ENCODE assay signal across 8 cellular contexts in genomic region chr22:41301085-41302015, GRCh38. TPM values are rescaled to one million over a fixed set of nuclear protein-coding genes. Genes with fewer than 3 reads are reported as not detected.
DNase-seq lines count a peak whose midpoint lies in the region; ATAC-seq and TF ChIP-seq lines count a peak whose summit lies in the region.

A gene with protein sequence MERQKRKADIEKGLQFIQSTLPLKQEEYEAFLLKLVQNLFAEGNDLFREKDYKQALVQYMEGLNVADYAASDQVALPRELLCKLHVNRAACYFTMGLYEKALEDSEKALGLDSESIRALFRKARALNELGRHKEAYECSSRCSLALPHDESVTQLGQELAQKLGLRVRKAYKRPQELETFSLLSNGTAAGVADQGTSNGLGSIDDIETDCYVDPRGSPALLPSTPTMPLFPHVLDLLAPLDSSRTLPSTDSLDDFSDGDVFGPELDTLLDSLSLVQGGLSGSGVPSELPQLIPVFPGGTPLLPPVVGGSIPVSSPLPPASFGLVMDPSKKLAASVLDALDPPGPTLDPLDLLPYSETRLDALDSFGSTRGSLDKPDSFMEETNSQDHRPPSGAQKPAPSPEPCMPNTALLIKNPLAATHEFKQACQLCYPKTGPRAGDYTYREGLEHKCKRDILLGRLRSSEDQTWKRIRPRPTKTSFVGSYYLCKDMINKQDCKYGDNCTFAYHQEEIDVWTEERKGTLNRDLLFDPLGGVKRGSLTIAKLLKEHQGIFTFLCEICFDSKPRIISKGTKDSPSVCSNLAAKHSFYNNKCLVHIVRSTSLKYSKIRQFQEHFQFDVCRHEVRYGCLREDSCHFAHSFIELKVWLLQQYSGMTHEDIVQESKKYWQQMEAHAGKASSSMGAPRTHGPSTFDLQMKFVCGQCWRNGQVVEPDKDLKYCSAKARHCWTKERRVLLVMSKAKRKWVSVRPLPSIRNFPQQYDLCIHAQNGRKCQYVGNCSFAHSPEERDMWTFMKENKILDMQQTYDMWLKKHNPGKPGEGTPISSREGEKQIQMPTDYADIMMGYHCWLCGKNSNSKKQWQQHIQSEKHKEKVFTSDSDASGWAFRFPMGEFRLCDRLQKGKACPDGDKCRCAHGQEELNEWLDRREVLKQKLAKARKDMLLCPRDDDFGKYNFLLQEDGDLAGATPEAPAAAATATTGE (plus strand): TSS chr22:41301525. CDS start chr22:41320661, 19,136 bp downstream.

- no peaks in the 10 kb centered on the region for H3K9me3 ChIP-seq in liver (ENCODE audit: control insufficient read depth in 4 of 4, low read length in 3 of 4)

- H3K4me3 ChIP-seq in BJ (ENCODE audit: low read depth, low read length) (peak within 1 kb of the TSS; percentile 63), liver (ENCODE audit: low read depth in 1 of 3, low read length in 3 of 3) (peak within 1 kb of the TSS; percentile 80 to 96 (median 81))

- POLR2A ChIA-PET in BJ (lab: Charles Lee), result no interaction called here

- no peaks in the 10 kb centered on the region for H3K27me3 ChIP-seq in BJ (ENCODE audit: control insufficient read depth, insufficient read depth, low read length)
- H3K27me3 ChIP-seq in liver (ENCODE audit: control insufficient read depth in 4 of 4, insufficient read depth in 4 of 4, low read length in 3 of 4), result no peaks in the 10 kb centered on the region

- peak; percentile 88 for TF ChIP-seq POLR2A in GM19193 (IDR thresholded peaks at IDR 0.05; ENCODE audit: extremely low read depth, insufficient read depth, insufficient read length)

- DNase-seq in BJ (ENCODE audit: low read depth), result no peak
- DNase-seq in NCI-H524 treated with DMSO at 0.1 percent for 48 hours (lab: John Stamatoyannopoulos, UW), result peak; percentile 21
- peak; percentile 71 to 76 for DNase-seq in activated CD4-positive, alpha-beta T cell treated with anti-CD3 and anti-CD28 coated beads, Interleukin-2, amount 50 U/mL, for 24 hours (ENCODE audit: low read depth in 1 of 2, low spot score in 1 of 2)
- peak; percentile 86 for DNase-seq in dermis blood vessel endothelial cell
- DNase-seq in stimulated activated CD4-positive, alpha-beta T cell treated with anti-CD3 and anti-CD28 coated beads, Interleukin-4, amount 100 ng/mL, for 24 hours, result peak; percentile 84

- under 1% methylated on average over 74 of the region's 74 CpGs for WGBS in liver

- TF ChIP-seq CTCF in BJ (IDR thresholded peaks at IDR 0.05; ENCODE audit: insufficient read depth, low read depth, low read length) (peak; percentile 68), liver (IDR thresholded peaks at IDR 0.05; ENCODE audit: low read depth, low read length, missing input control) (peak; percentile 46)

- peak within 1 kb of the TSS; percentile 95 to 98 for H3K27ac ChIP-seq in liver (ENCODE audit: low read depth in 1 of 2, low read length in 2 of 2)

- peak; percentile 63 to 71 for TF ChIP-seq RAD21 in liver (IDR thresholded peaks at IDR 0.05)

- H3K9ac ChIP-seq in liver (ENCODE audit: low read depth in 1 of 2, low read length in 2 of 2), result peak within 1 kb of the TSS; percentile 80 to 97

- CTCF ChIA-PET in BJ (lab: Yijun Ruan, JAX), result interaction anchor here (0.7 to 1.1 kb wide), 4 partner anchors 10 to 76 kb away, joined by 3 to 4 read pairs (median 3); partner anchors contain the start of gene RANGAP1

- H3K36me3 ChIP-seq in BJ (ENCODE audit: control insufficient read depth, insufficient read depth, low read length) (no peaks in the 10 kb centered on the region), liver (ENCODE audit: control insufficient read depth in 4 of 4, insufficient read depth in 3 of 4, low read depth in 1 of 4, low read length in 3 of 4) (no peaks in the 10 kb centered on the region)

- peaks cover 2 to 24% (median 18%) of the 10 kb centered on the region in 4 donors for H3K4me1 ChIP-seq in liver (ENCODE audit: control insufficient read depth in 4 of 4, insufficient read depth in 4 of 4, low read length in 3 of 4)

- ATAC-seq in HG03432 (IDR thresholded peaks at IDR 0.05; ENCODE audit: unreplicated experiment), result peak; percentile 91

TF ChIP-seq in liver, 16 proteins besides CTCF, POLR2A, EP300 and RAD21:
- TF ChIP-seq GABPA (IDR thresholded peaks at IDR 0.05 in 1 of 2, conservative IDR thresholded peaks at IDR 0.05 in 1 of 2) (no peak), HNF4G (IDR thresholded peaks at IDR 0.05) (no peak), ZBTB33 (IDR thresholded peaks at IDR 0.05) (no peak), FOXA2 (IDR thresholded peaks at IDR 0.05) (no peak), TAF1 (conservative IDR thresholded peaks at IDR 0.05) (peak; percentile 28), JUND (IDR thresholded peaks at IDR 0.05) (no peak), RXRA (IDR thresholded peaks at IDR 0.05) (no peak), EGR1 (IDR thresholded peaks at IDR 0.05; ENCODE audit: low read depth in 2 of 2) (no peak), HNF4A (conservative IDR thresholded peaks at IDR 0.05) (no peak), FOXA1 (IDR thresholded peaks at IDR 0.05) (no peak), YY1 (IDR thresholded peaks at IDR 0.05) (peak; percentile 93), SP1 (IDR thresholded peaks at IDR 0.05) (no peak), MAX (IDR thresholded peaks at IDR 0.05) (no peak), NR2F2 (IDR thresholded peaks at IDR 0.05) (no peak)
- TF ChIP-seq, protein P1, sequence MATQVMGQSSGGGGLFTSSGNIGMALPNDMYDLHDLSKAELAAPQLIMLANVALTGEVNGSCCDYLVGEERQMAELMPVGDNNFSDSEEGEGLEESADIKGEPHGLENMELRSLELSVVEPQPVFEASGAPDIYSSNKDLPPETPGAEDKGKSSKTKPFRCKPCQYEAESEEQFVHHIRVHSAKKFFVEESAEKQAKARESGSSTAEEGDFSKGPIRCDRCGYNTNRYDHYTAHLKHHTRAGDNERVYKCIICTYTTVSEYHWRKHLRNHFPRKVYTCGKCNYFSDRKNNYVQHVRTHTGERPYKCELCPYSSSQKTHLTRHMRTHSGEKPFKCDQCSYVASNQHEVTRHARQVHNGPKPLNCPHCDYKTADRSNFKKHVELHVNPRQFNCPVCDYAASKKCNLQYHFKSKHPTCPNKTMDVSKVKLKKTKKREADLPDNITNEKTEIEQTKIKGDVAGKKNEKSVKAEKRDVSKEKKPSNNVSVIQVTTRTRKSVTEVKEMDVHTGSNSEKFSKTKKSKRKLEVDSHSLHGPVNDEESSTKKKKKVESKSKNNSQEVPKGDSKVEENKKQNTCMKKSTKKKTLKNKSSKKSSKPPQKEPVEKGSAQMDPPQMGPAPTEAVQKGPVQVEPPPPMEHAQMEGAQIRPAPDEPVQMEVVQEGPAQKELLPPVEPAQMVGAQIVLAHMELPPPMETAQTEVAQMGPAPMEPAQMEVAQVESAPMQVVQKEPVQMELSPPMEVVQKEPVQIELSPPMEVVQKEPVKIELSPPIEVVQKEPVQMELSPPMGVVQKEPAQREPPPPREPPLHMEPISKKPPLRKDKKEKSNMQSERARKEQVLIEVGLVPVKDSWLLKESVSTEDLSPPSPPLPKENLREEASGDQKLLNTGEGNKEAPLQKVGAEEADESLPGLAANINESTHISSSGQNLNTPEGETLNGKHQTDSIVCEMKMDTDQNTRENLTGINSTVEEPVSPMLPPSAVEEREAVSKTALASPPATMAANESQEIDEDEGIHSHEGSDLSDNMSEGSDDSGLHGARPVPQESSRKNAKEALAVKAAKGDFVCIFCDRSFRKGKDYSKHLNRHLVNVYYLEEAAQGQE (IDR thresholded peaks at IDR 0.05), result peak; percentile 48
- TF ChIP-seq, protein P2, sequence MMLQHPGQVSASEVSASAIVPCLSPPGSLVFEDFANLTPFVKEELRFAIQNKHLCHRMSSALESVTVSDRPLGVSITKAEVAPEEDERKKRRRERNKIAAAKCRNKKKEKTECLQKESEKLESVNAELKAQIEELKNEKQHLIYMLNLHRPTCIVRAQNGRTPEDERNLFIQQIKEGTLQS (IDR thresholded peaks at IDR 0.05), result no peak

RNA-seq across cellular contexts. Expression of the gene that starts here (rescaled TPM):
- 39.9 and 59.4 TPM in 2 replicates for polyA plus RNA-seq in BJ (2011; rRNA removed)
- polyA minus RNA-seq in BJ (2011; rRNA and poly(A)+ RNA removed), result 36.0 and 43.6 TPM in 2 replicates
- total RNA-seq in dermis blood vessel endothelial cell, result 68.4 and 102 TPM in 2 replicates
- 10 to 100 TPM; 22.0 to 50.2 TPM for total RNA-seq in liver
- polyA plus RNA-seq in liver, result 10 to 100 TPM in 1 of 2 donors, 1 to 10 TPM in 1; 6.6 to 30.2 TPM
